8 cellular contexts compared by ENCODE assay signal in genomic region chr12:26126340-26127284, GRCh38. TPM values are rescaled to one million over a fixed set of nuclear protein-coding genes. Genes with fewer than 3 reads are reported as not detected.
DNase-seq lines count a peak whose midpoint lies in the region; ATAC-seq lines count a peak whose summit lies in the region.

No MANE protein-coding gene starts in this region.

- H3K36me3 Mint-ChIP-seq in T-helper 2 cell treated with Interferon-gamma antibody and Interleukin-4, amounts not matched to agents 5 μg/mL and 100 μg/mL, for 36 hours (ENCODE audit: low read depth), result no peaks in the 10 kb centered on the region

- H3K27me3 Mint-ChIP-seq in T-helper 2 cell treated with Interferon-gamma antibody and Interleukin-4, amounts not matched to agents 5 μg/mL and 100 μg/mL, for 36 hours (ENCODE audit: low read depth), result peaks cover 84% of the 10 kb centered on the region

- peaks cover 21% of the 10 kb centered on the region for H3K4me1 Mint-ChIP-seq in T-helper 2 cell treated with Interferon-gamma antibody and Interleukin-4, amounts not matched to agents 5 μg/mL and 100 μg/mL, for 36 hours (ENCODE audit: low read depth)

- no peak overlapping the region for H3K27ac Mint-ChIP-seq in T-helper 2 cell treated with Interferon-gamma antibody and Interleukin-4, amounts not matched to agents 5 μg/mL and 100 μg/mL, for 36 hours

- peak; percentile 38 for ATAC-seq in GM21717 (IDR thresholded peaks at IDR 0.05; ENCODE audit: unreplicated experiment)

- H3K9me3 Mint-ChIP-seq in T-helper 2 cell treated with Interferon-gamma antibody and Interleukin-4, amounts not matched to agents 5 μg/mL and 100 μg/mL, for 36 hours, result no peaks in the 10 kb centered on the region

- peak; percentile 87 for DNase-seq in ELR (ENCODE audit: low read depth)
- DNase-seq in LHCN-M2 (ENCODE audit: low read depth), result peak; percentile 75
- peak; percentile 45 for DNase-seq in T-helper 2 cell treated with Interferon-gamma antibody and Interleukin-4, amounts not matched to agents 5 μg/mL and 100 μg/mL, for 36 hours (ENCODE audit: low spot score)
- DNase-seq in dermis blood vessel endothelial cell, result peak; percentile 82
- peak; percentile 92 for DNase-seq in left kidney (ENCODE audit: low read depth, low spot score)
- peak; percentile 64 for DNase-seq in stimulated activated CD4-positive, alpha-beta T cell treated with anti-CD3 and anti-CD28 coated beads, Interleukin-15, amount 100 ng/mL, for 24 hours
- DNase-seq in NCI-H1436 treated with DMSO at 0.1 percent for 48 hours (lab: John Stamatoyannopoulos, UW), result no peak

- peak overlapping the region; percentile 80 for H3K4me3 Mint-ChIP-seq in T-helper 2 cell treated with Interferon-gamma antibody and Interleukin-4, amounts not matched to agents 5 μg/mL and 100 μg/mL, for 36 hours

RNA-seq across cellular contexts. Expression of gene BHLHE41, which starts 1.8 kb away (rescaled TPM):
- 2.4 and 4.0 TPM in 2 replicates for total RNA-seq in LHCN-M2 (2014; rRNA removed)
- polyA plus RNA-seq in LHCN-M2 (2012), result 4.8 TPM
- total RNA-seq in dermis blood vessel endothelial cell, result 0.14 and 0.85 TPM in 2 replicates
